In the genomic region with DNA sequence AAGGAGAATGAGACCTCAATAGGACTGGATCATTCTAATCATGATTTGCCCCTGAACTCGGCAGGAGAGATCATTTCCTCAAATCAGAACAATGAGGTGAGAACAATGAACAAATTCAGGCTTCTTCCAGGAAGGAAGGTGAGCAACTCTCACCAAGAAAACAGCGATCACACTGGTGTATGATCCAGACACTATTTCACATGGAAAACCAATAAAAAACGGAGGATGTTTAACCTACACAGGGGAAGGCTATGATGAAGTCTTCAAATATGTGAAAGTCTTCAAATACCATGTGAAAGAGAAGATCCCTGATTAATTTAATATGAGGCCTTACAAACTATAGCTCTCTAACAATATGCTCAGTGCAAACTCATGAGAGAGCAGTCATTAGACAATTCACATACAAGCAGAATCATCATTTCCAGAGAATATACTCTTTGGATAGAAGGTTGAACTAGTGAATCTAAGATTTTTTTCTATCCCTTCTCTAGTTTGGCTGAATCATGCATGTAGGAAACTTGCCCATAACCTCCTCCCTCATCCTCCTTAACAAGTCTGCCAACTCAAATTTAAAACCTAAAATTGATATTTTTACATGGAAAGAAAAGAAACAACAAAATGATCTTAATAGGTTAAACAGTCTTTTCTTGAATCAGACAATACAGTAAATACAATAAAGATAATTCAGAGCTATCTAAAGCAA, we compare ENCODE assay signal across 24 cellular contexts.
DNase-seq lines count a peak whose midpoint lies in the region; ATAC-seq and TF ChIP-seq lines count a peak whose summit lies in the region.
"Had no signal": no experiment of that assay in that cellular context is flagged by ENCODE, and none has a peak within 500 bp of the region (broad histone marks: within the 10 kb centered on the region; RNA-seq: fewer than 3 reads in every experiment).

No MANE protein-coding gene starts in this region.

- no peak overlapping the region for H3K4me2 ChIP-seq in PC-3 (ENCODE audit: low read length)
- H3K4me2 ChIP-seq: A549; BLaER1 treated with 17β-estradiol and CSF1 and Interleukin-3, amounts not matched to agents 10 nM and 100 nM; SK-N-SH had no signal

- intact Hi-C loops in PC-3 (cut with micrococcal nuclease) = no loop called here
- intact Hi-C loops in CD8-positive, alpha-beta T cell (cut with DNase I, micrococcal nuclease) = no loop called here

- TF ChIP-seq CTCF in PC-3 (conservative IDR thresholded peaks at IDR 0.05; ENCODE audit: low read depth, low read length) (no peak), omental fat pad (IDR thresholded peaks at IDR 0.05) (no peak)
- no peak for TF ChIP-seq CTCF in CD8-positive, alpha-beta T cell (IDR thresholded peaks at IDR 0.05)

- ATAC-seq in PC-3 (peak; percentile 71), omental fat pad (ENCODE audit: low FRiP score) (peak; percentile 42), HG02759 (IDR thresholded peaks at IDR 0.05; ENCODE audit: unreplicated experiment) (no peak)
- no peak for ATAC-seq in CD8-positive, alpha-beta T cell
- ATAC-seq: A549 had no signal

- no peak overlapping the region for H3K4me3 Mint-ChIP-seq in CD8-positive, alpha-beta T cell
- H3K4me3 Mint-ChIP-seq: HFFc6, IgD-negative memory B cell had no signal

- H3K27me3 Mint-ChIP-seq in CD8-positive, alpha-beta T cell (ENCODE audit: low read depth) = no peaks in the 10 kb centered on the region
- H3K27me3 Mint-ChIP-seq: IgD-negative memory B cell had no signal

- H3K9ac ChIP-seq in PC-3 (ENCODE audit: low read length) = no peak overlapping the region
- H3K9ac ChIP-seq: BLaER1 treated with 17β-estradiol and CSF1 and Interleukin-3, amounts not matched to agents 10 nM and 100 nM; SK-N-SH had no signal

- H3K9me3 Mint-ChIP-seq in CD8-positive, alpha-beta T cell = no peaks in the 10 kb centered on the region
- H3K9me3 Mint-ChIP-seq: HFFc6, IgD-negative memory B cell had no signal

- H3K9me2 ChIP-seq in PC-3 (replicated peaks; ENCODE audit: low read length) = no peaks in the 10 kb centered on the region
- H3K9me2 ChIP-seq: SK-N-SH had no signal

- H3K79me2 ChIP-seq in PC-3 (ENCODE audit: low read length) = no peaks in the 10 kb centered on the region

- H3K4me3 ChIP-seq in PC-3 (ENCODE audit: low read length) = no peak overlapping the region
- no peak overlapping the region for H3K4me3 ChIP-seq in CD8-positive, alpha-beta T cell (ENCODE audit: low read depth, low read length)
- H3K4me3 ChIP-seq: A549; BLaER1 treated with 17β-estradiol and CSF1 and Interleukin-3, amounts not matched to agents 10 nM and 100 nM had no signal

- CTCF ChIA-PET in PC-3 (lab: Charles Lee) = no interaction called here
- CTCF ChIA-PET in CD8-positive, alpha-beta T cell (lab: Charles Lee) = no interaction called here

- H3K27ac Mint-ChIP-seq in CD8-positive, alpha-beta T cell = no peak overlapping the region
- H3K27ac Mint-ChIP-seq: HFFc6, IgD-negative memory B cell had no signal

- POLR2A ChIA-PET in PC-3 (lab: Charles Lee; ENCODE audit: unreplicated experiment) = no interaction called here
- POLR2A ChIA-PET in CD8-positive, alpha-beta T cell (lab: Charles Lee) = no interaction called here

- H3F3A ChIP-seq in PC-3 (ENCODE audit: low read length, unreplicated experiment) = no peaks in the 10 kb centered on the region

- 0 out of 2 replicates have a peak overlapping the region, but pooled peaks have one; percentile 11 for H2AFZ ChIP-seq in PC-3 (ENCODE audit: low read length)

- no peaks in the 10 kb centered on the region for H3K36me3 ChIP-seq in PC-3 (ENCODE audit: low read depth, low read length)
- no peaks in the 10 kb centered on the region for H3K36me3 ChIP-seq in CD8-positive, alpha-beta T cell (ENCODE audit: insufficient read depth, low read length)
- H3K36me3 ChIP-seq: BLaER1 treated with 17β-estradiol and CSF1 and Interleukin-3, amounts not matched to agents 10 nM and 100 nM had no signal

- H3K4me1 Mint-ChIP-seq in CD8-positive, alpha-beta T cell (ENCODE audit: low read depth) = no peaks in the 10 kb centered on the region
- H3K4me1 Mint-ChIP-seq: IgD-negative memory B cell had no signal

- H3K4me1 ChIP-seq in PC-3 (ENCODE audit: insufficient read depth, low read length) = 0 out of 2 replicates have a peak, but pooled peaks cover 6% of the 10 kb centered on the region
- H3K4me1 ChIP-seq in CD8-positive, alpha-beta T cell (ENCODE audit: insufficient read depth, low read length) = no peaks in the 10 kb centered on the region
- H3K4me1 ChIP-seq: A549; BLaER1 treated with 17β-estradiol and CSF1 and Interleukin-3, amounts not matched to agents 10 nM and 100 nM had no signal

- no peak overlapping the region for H3K27ac ChIP-seq in PC-3 (ENCODE audit: low read length)
- H3K27ac ChIP-seq in CD8-positive, alpha-beta T cell (ENCODE audit: low read depth, low read length) = no peak overlapping the region
- H3K27ac ChIP-seq: A549; BLaER1 treated with 17β-estradiol and CSF1 and Interleukin-3, amounts not matched to agents 10 nM and 100 nM; HL-60 had no signal

- DNase-seq in EH (ENCODE audit: low read depth) (peak; percentile 31), PC-3 (peak; percentile 57), fibroblast of gingiva (ENCODE audit: low read depth) (peak; percentile 5), omental fat pad (ENCODE audit: low spot score) (no peak), activated gamma-delta T cell (lab: John Stamatoyannopoulos, UW) (no peak)
- DNase-seq in stimulated activated CD4-positive, alpha-beta T cell treated with anti-CD3 and anti-CD28 coated beads, Interleukin-15, amount 100 ng/mL, for 24 hours = no peak
- no peak for DNase-seq in CD8-positive, alpha-beta T cell
- DNase-seq: H7; HFFc6; MM.1S; NCI-H1092; NCI-H1436 treated with DMSO at 0.1 percent for 48 hours; NCI-H2029; NCI-H2171 treated with DMSO at 0.1 percent for 48 hours; NCI-H510A; NCI-H748 treated with DMSO at 0.1 percent for 48 hours; NK-92 treated with Interleukin-12 subunit alpha and Interleukin-12 subunit beta, amount 100 ng/mL, for 24 hours; SHP77; SK-N-SH had no signal

- BruUV-seq in PC-3 (replicated peaks; lab: Mats Ljungman, UMichigan) = no TSS peak

- no peaks in the 10 kb centered on the region for H3K27me3 ChIP-seq in PC-3 (ENCODE audit: low read length)
- H3K27me3 ChIP-seq in CD8-positive, alpha-beta T cell (ENCODE audit: insufficient read depth, low read length) = no peaks in the 10 kb centered on the region
- H3K27me3 ChIP-seq: BLaER1 treated with 17β-estradiol and CSF1 and Interleukin-3, amounts not matched to agents 10 nM and 100 nM had no signal

- H4K20me1 ChIP-seq in PC-3 (ENCODE audit: low read length) = no peaks in the 10 kb centered on the region
- H4K20me1 ChIP-seq: BLaER1 treated with 17β-estradiol and CSF1 and Interleukin-3, amounts not matched to agents 10 nM and 100 nM had no signal

- no peaks in the 10 kb centered on the region for H3K36me3 Mint-ChIP-seq in CD8-positive, alpha-beta T cell

- H3K9me3 ChIP-seq in PC-3 (ENCODE audit: low read length) = no peaks in the 10 kb centered on the region
- no peaks in the 10 kb centered on the region for H3K9me3 ChIP-seq in CD8-positive, alpha-beta T cell (ENCODE audit: low read length)
- H3K9me3 ChIP-seq: A549; BLaER1 treated with 17β-estradiol and CSF1 and Interleukin-3, amounts not matched to agents 10 nM and 100 nM; SK-N-SH had no signal

Comparison
In these comparisons a context has a peak if more than half of its experiments do, and no peak if none do; other contexts are left out.
1. DNase-seq: peak in EH (single experiment), PC-3 (single experiment) and fibroblast of gingiva (single experiment); none in omental fat pad (single experiment), stimulated activated CD4-positive, alpha-beta T cell treated with anti-CD3 and anti-CD28 coated beads, Interleukin-15, amount 100 ng/mL, for 24 hours (single experiment), CD8-positive, alpha-beta T cell (0 of 7) and activated gamma-delta T cell (single experiment).
2. ATAC-seq: peak in PC-3 (single experiment) and omental fat pad (single experiment); none in CD8-positive, alpha-beta T cell (single experiment) and HG02759 (single experiment).